Comparison of ENCODE assay signal across 7 cellular contexts in the genomic region with DNA sequence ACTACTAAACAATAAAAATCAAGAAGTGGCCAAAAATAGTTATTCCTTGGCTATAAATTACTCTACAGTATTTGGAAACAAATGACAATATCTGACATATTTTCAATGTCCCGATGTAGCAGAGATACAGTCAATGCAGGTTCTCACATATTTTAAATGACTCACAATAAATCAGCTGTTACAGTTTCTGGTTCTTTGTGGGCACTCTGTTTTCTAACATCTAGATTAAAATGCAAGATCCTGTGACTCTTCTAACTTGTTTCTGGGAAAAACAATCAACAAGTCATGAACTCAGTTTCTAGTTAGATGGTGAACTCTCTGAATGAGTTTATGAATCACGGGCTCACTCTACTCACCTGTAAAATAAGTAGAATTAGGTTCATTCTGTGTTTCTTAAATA.
"Had no signal": no experiment of that assay in that cellular context is flagged by ENCODE, and none has a peak within 500 bp of the region (broad histone marks: within the 10 kb centered on the region; RNA-seq: fewer than 3 reads in every experiment).

No MANE protein-coding gene starts in this region.

- FAIRE-seq: HTR-8/SVneo had no signal

- H2AFZ ChIP-seq: GM23248 had no signal

- DNase-seq: GM23248, GOT3, H7, HFFc6 had no signal

- ATAC-seq: HCT116 had no signal

- H3K9ac ChIP-seq: GM23248 had no signal

- H3K36me3 ChIP-seq: HAP-1 had no signal

- H3K4me1 ChIP-seq: HAP-1 had no signal

- H3K9me3 ChIP-seq: HAP-1 had no signal

- H3K27ac ChIP-seq: GM23248 had no signal

- H3K4me3 ChIP-seq: GM23248, HAP-1 had no signal
